Comparison of ENCODE assay signal across 20 cellular contexts in the genomic region with DNA sequence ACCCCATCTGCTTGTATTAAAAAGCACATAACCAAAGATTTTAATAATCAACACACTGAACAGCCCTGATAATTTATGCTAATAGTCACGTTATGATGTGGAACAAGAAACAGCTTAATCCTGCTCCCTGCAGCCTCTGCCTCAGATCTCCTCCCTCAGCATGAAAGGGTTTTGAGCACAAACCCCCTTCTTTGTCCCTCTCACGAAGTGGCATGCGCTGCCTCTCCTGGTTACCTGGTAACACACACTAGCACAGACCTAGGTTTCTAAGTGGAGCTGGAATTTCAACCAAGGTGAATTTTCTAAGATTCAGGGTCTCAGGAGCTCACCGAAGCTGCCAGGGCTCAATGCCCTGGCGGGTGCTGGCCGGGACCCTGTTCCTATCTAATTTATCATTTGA. TPM values are rescaled to one million over a fixed set of nuclear protein-coding genes. Genes with fewer than 3 reads are reported as not detected.
"Had no signal": no experiment of that assay in that cellular context is flagged by ENCODE, and none has a peak within 500 bp of the region (broad histone marks: within the 10 kb centered on the region; RNA-seq: fewer than 3 reads in every experiment).

No MANE protein-coding gene starts in this region.

- H3K4me3 ChIP-seq: left lung, lung, prostate gland had no signal

- H3K27ac ChIP-seq: left lung, prostate gland had no signal

- H3K4me3 Mint-ChIP-seq: activated CD4-positive, alpha-beta T cell treated with anti-CD3 and anti-CD28 coated beads, Interleukin-2, amount 10 ng/mL, durations not matched to agents 7 days and 5 days; activated CD8-positive, alpha-beta T cell treated with anti-CD3 and anti-CD28 coated beads for 36 hours; activated naive CD8-positive, alpha-beta T cell treated with anti-CD3 and anti-CD28 coated beads, Interleukin-2, amount 10 ng/mL, durations not matched to agents 7 days and 5 days; activated T-helper 17 cell treated with anti-CD3 and anti-CD28 coated beads, Interleukin-2, amount 50 U/mL, for 72 hours; naive thymus-derived CD4-positive, alpha-beta T cell had no signal

- H3K27ac Mint-ChIP-seq: activated CD4-positive, alpha-beta T cell treated with anti-CD3 and anti-CD28 coated beads, Interleukin-2, amount 10 ng/mL, durations not matched to agents 7 days and 5 days; activated CD8-positive, alpha-beta T cell treated with anti-CD3 and anti-CD28 coated beads for 36 hours; activated naive CD8-positive, alpha-beta T cell treated with anti-CD3 and anti-CD28 coated beads, Interleukin-2, amount 10 ng/mL, durations not matched to agents 7 days and 5 days; activated T-helper 17 cell treated with anti-CD3 and anti-CD28 coated beads, Interleukin-2, amount 50 U/mL, for 72 hours; naive thymus-derived CD4-positive, alpha-beta T cell had no signal

- H3K36me3 Mint-ChIP-seq: activated naive CD8-positive, alpha-beta T cell treated with anti-CD3 and anti-CD28 coated beads, Interleukin-2, amount 10 ng/mL, durations not matched to agents 7 days and 5 days; naive thymus-derived CD4-positive, alpha-beta T cell had no signal

- H3K4me1 ChIP-seq: left lung, prostate gland had no signal

- DNase-seq: activated CD4-positive, alpha-beta T cell treated with anti-CD3 and anti-CD28 coated beads, Interleukin-2, amount 10 ng/mL, durations not matched to agents 7 days and 5 days; activated CD8-positive, alpha-beta T cell treated with anti-CD3 and anti-CD28 coated beads for 36 hours; activated naive CD4-positive, alpha-beta T cell; activated naive CD8-positive, alpha-beta T cell treated with anti-CD3 and anti-CD28 coated beads, Interleukin-2, amount 10 ng/mL, durations not matched to agents 7 days and 5 days; amniotic stem cell; effector CD4-positive, alpha-beta T cell; erythroblast; foreskin fibroblast; kidney glomerular epithelial cell; left lung; naive thymus-derived CD4-positive, alpha-beta T cell; stimulated activated CD4-positive, alpha-beta T cell treated with anti-CD3 and anti-CD28 coated beads, Interleukin-4, amount 100 ng/mL, for 24 hours; stimulated activated naive CD8-positive, alpha-beta T cell treated with anti-CD3 and anti-CD28 coated beads, Interleukin-15, Interleukin-2, amounts not matched to agents 100 U/mL and 50 U/mL, for 24 hours had no signal

- ATAC-seq: activated CD4-positive, CD25-positive, alpha-beta regulatory T cell treated with anti-CD3 and anti-CD28 coated beads, Interleukin-2, amount 50 U/mL, for 24 hours; activated CD8-positive, alpha-beta T cell treated with anti-CD3 and anti-CD28 coated beads for 36 hours; activated T-helper 17 cell treated with anti-CD3 and anti-CD28 coated beads, Interleukin-2, amount 50 U/mL, for 72 hours; left lung; naive thymus-derived CD4-positive, alpha-beta T cell; stimulated activated naive CD8-positive, alpha-beta T cell treated with anti-CD3 and anti-CD28 coated beads, Interleukin-15, Interleukin-2, amounts not matched to agents 100 U/mL and 50 U/mL, for 24 hours had no signal

- H3K36me3 ChIP-seq: left lung, prostate gland had no signal

- H3K9me3 Mint-ChIP-seq: activated CD4-positive, alpha-beta T cell treated with anti-CD3 and anti-CD28 coated beads, Interleukin-2, amount 10 ng/mL, durations not matched to agents 7 days and 5 days; activated CD8-positive, alpha-beta T cell treated with anti-CD3 and anti-CD28 coated beads for 36 hours; activated naive CD8-positive, alpha-beta T cell treated with anti-CD3 and anti-CD28 coated beads, Interleukin-2, amount 10 ng/mL, durations not matched to agents 7 days and 5 days; activated T-helper 17 cell treated with anti-CD3 and anti-CD28 coated beads, Interleukin-2, amount 50 U/mL, for 72 hours; naive thymus-derived CD4-positive, alpha-beta T cell had no signal

- H3K4me1 Mint-ChIP-seq: activated naive CD8-positive, alpha-beta T cell treated with anti-CD3 and anti-CD28 coated beads, Interleukin-2, amount 10 ng/mL, durations not matched to agents 7 days and 5 days; naive thymus-derived CD4-positive, alpha-beta T cell had no signal

- H3K9me3 ChIP-seq: left lung, prostate gland had no signal

RNA-seq across cellular contexts. Expression of gene IGFBPL1, which starts 5.0 kb away (rescaled TPM):
- total RNA-seq: activated CD4-positive, alpha-beta T cell treated with anti-CD3 and anti-CD28 coated beads, Interleukin-2, amount 10 ng/mL, durations not matched to agents 7 days and 5 days; activated CD8-positive, alpha-beta T cell treated with anti-CD3 and anti-CD28 coated beads for 36 hours; activated naive CD8-positive, alpha-beta T cell treated with anti-CD3 and anti-CD28 coated beads, Interleukin-2, amount 10 ng/mL, durations not matched to agents 7 days and 5 days; activated T-helper 17 cell treated with anti-CD3 and anti-CD28 coated beads, Interleukin-2, amount 50 U/mL, for 72 hours; fibroblast of lung; naive thymus-derived CD4-positive, alpha-beta T cell; subcutaneous adipose tissue; ureter had no signal
- polyA plus RNA-seq: fibroblast of lung; naive thymus-derived CD4-positive, alpha-beta T cell had no signal
